Comparison of ENCODE assay signal across 1 cellular context in the genomic region with DNA sequence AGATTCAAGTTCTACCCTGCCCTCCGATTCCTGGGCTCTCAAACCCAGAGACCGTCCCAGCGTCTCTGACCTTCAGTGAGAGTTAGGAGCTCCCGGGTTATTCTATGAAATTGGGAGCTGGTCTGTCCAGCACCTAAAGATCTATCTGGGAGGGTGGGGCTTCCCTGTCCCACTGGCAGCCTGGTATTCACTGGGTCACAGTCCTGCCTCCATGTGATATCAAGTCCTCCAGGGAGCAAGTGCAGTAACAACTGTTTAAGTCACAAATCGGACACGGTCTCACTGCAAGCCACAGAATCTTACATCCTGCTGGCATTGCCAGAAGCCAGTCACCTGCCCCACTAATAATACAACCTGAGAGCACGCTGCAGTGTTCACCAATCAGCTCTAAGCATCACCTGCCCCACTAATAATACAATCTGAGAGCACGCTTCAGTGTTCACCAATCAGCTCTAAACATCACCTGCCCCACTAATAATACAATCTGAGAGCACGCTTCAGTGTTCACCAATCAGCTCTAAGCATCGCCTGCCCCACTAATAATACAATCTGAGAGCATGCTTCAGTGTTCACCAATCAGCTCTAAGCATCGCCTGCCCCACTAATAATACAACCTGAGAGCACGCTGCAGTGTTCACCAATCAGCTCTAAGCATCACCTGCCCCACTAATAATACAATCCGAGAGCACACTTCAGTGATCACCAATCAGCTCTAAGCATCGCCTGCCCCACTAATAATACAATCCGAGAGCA. TPM values are rescaled to one million over a fixed set of nuclear protein-coding genes. Genes with fewer than 3 reads are reported as not detected.
"Had no signal": no experiment of that assay in that cellular context is flagged by ENCODE, and none has a peak within 500 bp of the region (broad histone marks: within the 10 kb centered on the region; RNA-seq: fewer than 3 reads in every experiment).

No MANE protein-coding gene starts in this region.

RNA-seq across cellular contexts. Expression of a gene that starts 38.0 kb away (rescaled TPM):
- total RNA-seq: activated T-helper 17 cell treated with anti-CD3 and anti-CD28 coated beads, Interleukin-2, amount 50 U/mL, for 72 hours had no signal
